ENCODE assay signal across 21 cellular contexts in the genomic region with DNA sequence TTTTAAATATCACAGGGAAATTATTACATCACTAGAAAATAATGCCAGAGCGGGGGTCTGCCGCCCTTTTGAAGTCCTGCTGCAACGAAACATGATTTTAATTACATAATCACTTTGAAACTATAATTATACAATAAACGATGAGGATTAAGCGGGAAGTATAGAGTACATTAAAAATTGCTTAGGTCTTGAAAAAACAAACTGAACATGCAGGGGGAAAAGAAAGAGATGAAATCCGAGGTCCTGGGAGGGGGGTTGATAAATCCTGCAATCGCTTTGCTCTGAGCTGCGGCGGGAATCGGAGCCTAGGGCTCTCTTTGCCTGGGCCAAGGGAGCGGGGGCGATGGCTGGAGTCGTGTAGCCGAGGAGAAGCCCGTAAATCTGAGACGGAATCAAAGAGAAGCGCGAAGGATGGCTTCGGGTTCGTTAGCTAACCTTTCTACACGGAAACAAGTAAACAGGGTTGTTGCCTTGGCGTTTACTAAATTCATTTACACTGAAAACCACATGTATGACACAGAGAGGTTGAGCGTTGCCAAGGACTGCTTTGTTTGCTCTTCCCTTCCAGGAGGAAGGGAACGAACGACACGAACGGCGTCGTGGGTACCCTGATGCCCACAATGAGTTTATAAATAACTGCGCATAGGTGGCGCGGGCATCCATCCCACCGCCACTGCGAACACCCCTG.
DNase-seq lines count a peak whose midpoint lies in the region; ATAC-seq, FAIRE-seq and TF ChIP-seq lines count a peak whose summit lies in the region.
"Had no signal": no experiment of that assay in that cellular context is flagged by ENCODE, and none has a peak within 500 bp of the region (broad histone marks: within the 10 kb centered on the region; RNA-seq: fewer than 3 reads in every experiment).

No MANE protein-coding gene starts in this region.

- H3K9me3 ChIP-seq in astrocyte (ENCODE audit: insufficient read depth, low read depth, low read length) (no peaks in the 10 kb centered on the region), iPS-18c (ENCODE audit: control insufficient read depth, insufficient read depth, low read length) (peaks cover 6% of the 10 kb centered on the region)
- H3K9me3 ChIP-seq: heart right ventricle, testis had no signal

- peak overlapping the region; percentile 12 for H2AFZ ChIP-seq in astrocyte (ENCODE audit: low read depth, low read length)

- FAIRE-seq in astrocyte (lab: Jason Lieb, UNC) = no peak
- FAIRE-seq: colon, K562 had no signal

- H3K27me3 Mint-ChIP-seq in activated T-cell treated with anti-CD3 and anti-CD28 coated beads, Interleukin-2, amount 50 U/mL, for 72 hours (ENCODE audit: low read depth) = peaks cover 93% of the 10 kb centered on the region
- H3K27me3 Mint-ChIP-seq in activated T-cell treated with anti-CD3 and anti-CD28 coated beads, Interleukin-2, amount 50 U/mL, for 4 hours (ENCODE audit: low read depth) = peaks cover 87% of the 10 kb centered on the region
- H3K27me3 Mint-ChIP-seq in astrocyte (ENCODE audit: low read depth, unreplicated experiment) (peaks cover 87% of the 10 kb centered on the region), type B pancreatic cell (peaks cover 92% of the 10 kb centered on the region)

- H4K20me1 ChIP-seq in astrocyte (ENCODE audit: insufficient read depth, low read length) = peaks cover 4% of the 10 kb centered on the region

- H3K4me3 ChIP-seq in astrocyte (ENCODE audit: insufficient read depth, low read depth, low read length) = no peak overlapping the region
- peak overlapping the region; percentile 20; the same call in 1 of the 2 replicates for H3K4me3 ChIP-seq in iPS-18c (ENCODE audit: insufficient read depth, low read depth, low read length)
- H3K4me3 ChIP-seq: heart right ventricle, K562, lung had no signal

- peaks cover 37% of the 10 kb centered on the region for H3K4me1 ChIP-seq in astrocyte (ENCODE audit: insufficient read depth, low read length)
- H3K4me1 ChIP-seq: testis had no signal

- H3K9me3 Mint-ChIP-seq in activated T-cell treated with anti-CD3 and anti-CD28 coated beads, Interleukin-2, amount 50 U/mL, for 72 hours = no peaks in the 10 kb centered on the region
- no peaks in the 10 kb centered on the region for H3K9me3 Mint-ChIP-seq in activated T-cell treated with anti-CD3 and anti-CD28 coated beads, Interleukin-2, amount 50 U/mL, for 4 hours
- peaks cover 42% of the 10 kb centered on the region for H3K9me3 Mint-ChIP-seq in astrocyte (ENCODE audit: unreplicated experiment)
- no peaks in the 10 kb centered on the region for H3K9me3 Mint-ChIP-seq in type B pancreatic cell
- H3K9me3 Mint-ChIP-seq: activated T-helper 2 cell treated with anti-CD3 and anti-CD28 coated beads, Interferon-gamma antibody, Interleukin-2, Interleukin-4, amounts not matched to agents 10 μg/mL and 5 μg/mL and 100 μg/mL, durations not matched to agents 14 hours and 24 hours and 36 hours had no signal

- no peak for DNase-seq in activated T-cell treated with anti-CD3 and anti-CD28 coated beads, Interleukin-2, amount 50 U/mL, for 72 hours
- no peak for DNase-seq in activated T-cell treated with anti-CD3 and anti-CD28 coated beads, Interleukin-2, amount 50 U/mL, for 4 hours
- DNase-seq in astrocyte (ENCODE audit: low read depth) (no peak), type B pancreatic cell (ENCODE audit: extremely low spot score, unreplicated experiment) (no peak), GM19238 (ENCODE audit: insufficient read length, low spot score) (no peak), COR-L47 (lab: John Stamatoyannopoulos, UW) (no peak), NCI-H510A (lab: John Stamatoyannopoulos, UW) (no peak)
- DNase-seq: activated naive CD8-positive, alpha-beta T cell treated with anti-CD3 and anti-CD28 coated beads for 36 hours; brain microvascular endothelial cell; CD4-positive, CD25-positive, alpha-beta regulatory T cell; heart right ventricle; MM.1S; NCI-H146; SHP77 treated with DMSO at 0.1 percent for 48 hours; testis had no signal

- TF ChIP-seq CTCF in astrocyte (IDR thresholded peaks at IDR 0.05; ENCODE audit: insufficient read depth, low read depth, low read length) (no peak), type B pancreatic cell (conservative IDR thresholded peaks at IDR 0.05) (no peak)

- H3K79me2 ChIP-seq in astrocyte (ENCODE audit: insufficient read depth, low read length) = no peaks in the 10 kb centered on the region

- H3K4me2 ChIP-seq in astrocyte (ENCODE audit: low read length) = peak overlapping the region; percentile 38

- peak overlapping the region; percentile 0 for H3K27ac Mint-ChIP-seq in activated T-cell treated with anti-CD3 and anti-CD28 coated beads, Interleukin-2, amount 50 U/mL, for 72 hours
- H3K27ac Mint-ChIP-seq in astrocyte (ENCODE audit: unreplicated experiment) = no peak overlapping the region
- H3K27ac Mint-ChIP-seq in type B pancreatic cell = peak overlapping the region; percentile 69
- H3K27ac Mint-ChIP-seq: activated naive CD8-positive, alpha-beta T cell treated with anti-CD3 and anti-CD28 coated beads for 36 hours; activated T-helper 2 cell treated with anti-CD3 and anti-CD28 coated beads, Interferon-gamma antibody, Interleukin-2, Interleukin-4, amounts not matched to agents 10 μg/mL and 5 μg/mL and 100 μg/mL, durations not matched to agents 14 hours and 24 hours and 36 hours; CD4-positive, CD25-positive, alpha-beta regulatory T cell; stimulated activated effector memory CD8-positive, alpha-beta T cell treated with anti-CD3 and anti-CD28 coated beads, Interleukin-12 subunit alpha, Interleukin-12 subunit beta, amount 100 ng/mL, for 72 hours had no signal

- no peak overlapping the region for H3K4me3 Mint-ChIP-seq in activated T-cell treated with anti-CD3 and anti-CD28 coated beads, Interleukin-2, amount 50 U/mL, for 72 hours
- no peak overlapping the region for H3K4me3 Mint-ChIP-seq in activated T-cell treated with anti-CD3 and anti-CD28 coated beads, Interleukin-2, amount 50 U/mL, for 4 hours
- H3K4me3 Mint-ChIP-seq in astrocyte (ENCODE audit: unreplicated experiment) (no peak overlapping the region), type B pancreatic cell (peak overlapping the region; percentile 72)
- H3K4me3 Mint-ChIP-seq: activated naive CD8-positive, alpha-beta T cell treated with anti-CD3 and anti-CD28 coated beads for 36 hours; CD4-positive, CD25-positive, alpha-beta regulatory T cell; stimulated activated effector memory CD8-positive, alpha-beta T cell treated with anti-CD3 and anti-CD28 coated beads, Interleukin-12 subunit alpha, Interleukin-12 subunit beta, amount 100 ng/mL, for 72 hours had no signal

- no peak overlapping the region for H3K27ac ChIP-seq in astrocyte (ENCODE audit: low read depth, low read length)
- H3K27ac ChIP-seq: brain microvascular endothelial cell, heart right ventricle, testis had no signal

- no peaks in the 10 kb centered on the region for H3K36me3 ChIP-seq in astrocyte (ENCODE audit: insufficient read depth, low read length)
- H3K36me3 ChIP-seq: brain microvascular endothelial cell, heart right ventricle had no signal

- H3K36me3 Mint-ChIP-seq in activated T-cell treated with anti-CD3 and anti-CD28 coated beads, Interleukin-2, amount 50 U/mL, for 72 hours (ENCODE audit: insufficient read depth in 2 of 2) = peaks cover 2% of the 10 kb centered on the region in 2 donors
- no peaks in the 10 kb centered on the region for H3K36me3 Mint-ChIP-seq in activated T-cell treated with anti-CD3 and anti-CD28 coated beads, Interleukin-2, amount 50 U/mL, for 4 hours (ENCODE audit: insufficient read depth)
- H3K36me3 Mint-ChIP-seq in astrocyte (ENCODE audit: low read depth, unreplicated experiment) (peaks cover 6% of the 10 kb centered on the region), type B pancreatic cell (peaks cover 12% of the 10 kb centered on the region)
- H3K36me3 Mint-ChIP-seq: CD4-positive, CD25-positive, alpha-beta regulatory T cell had no signal

- no peak overlapping the region for H3K9ac ChIP-seq in astrocyte (ENCODE audit: low read length)

- peaks cover 22% of the 10 kb centered on the region for H3K4me1 Mint-ChIP-seq in activated T-cell treated with anti-CD3 and anti-CD28 coated beads, Interleukin-2, amount 50 U/mL, for 72 hours (ENCODE audit: low read depth)
- H3K4me1 Mint-ChIP-seq in activated T-cell treated with anti-CD3 and anti-CD28 coated beads, Interleukin-2, amount 50 U/mL, for 4 hours (ENCODE audit: low read depth) = peaks cover 14% of the 10 kb centered on the region
- H3K4me1 Mint-ChIP-seq in astrocyte (ENCODE audit: low read depth, unreplicated experiment) (peaks cover 12% of the 10 kb centered on the region), type B pancreatic cell (ENCODE audit: unreplicated experiment) (peaks cover 35% of the 10 kb centered on the region)

- ATAC-seq in activated T-cell treated with anti-CD3 and anti-CD28 coated beads, Interleukin-2, amount 50 U/mL, for 72 hours (replicated peaks in 1 of 2) = no peak
- no peak for ATAC-seq in activated T-cell treated with anti-CD3 and anti-CD28 coated beads, Interleukin-2, amount 50 U/mL, for 4 hours
- ATAC-seq: heart right ventricle; K562; stimulated activated effector memory CD8-positive, alpha-beta T cell treated with anti-CD3 and anti-CD28 coated beads, Interleukin-12 subunit alpha, Interleukin-12 subunit beta, amount 100 ng/mL, for 72 hours had no signal

- peaks cover 58% of the 10 kb centered on the region for H3K27me3 ChIP-seq in astrocyte (ENCODE audit: insufficient read depth, low read length)
- H3K27me3 ChIP-seq: brain microvascular endothelial cell had no signal
